In the genomic region with DNA sequence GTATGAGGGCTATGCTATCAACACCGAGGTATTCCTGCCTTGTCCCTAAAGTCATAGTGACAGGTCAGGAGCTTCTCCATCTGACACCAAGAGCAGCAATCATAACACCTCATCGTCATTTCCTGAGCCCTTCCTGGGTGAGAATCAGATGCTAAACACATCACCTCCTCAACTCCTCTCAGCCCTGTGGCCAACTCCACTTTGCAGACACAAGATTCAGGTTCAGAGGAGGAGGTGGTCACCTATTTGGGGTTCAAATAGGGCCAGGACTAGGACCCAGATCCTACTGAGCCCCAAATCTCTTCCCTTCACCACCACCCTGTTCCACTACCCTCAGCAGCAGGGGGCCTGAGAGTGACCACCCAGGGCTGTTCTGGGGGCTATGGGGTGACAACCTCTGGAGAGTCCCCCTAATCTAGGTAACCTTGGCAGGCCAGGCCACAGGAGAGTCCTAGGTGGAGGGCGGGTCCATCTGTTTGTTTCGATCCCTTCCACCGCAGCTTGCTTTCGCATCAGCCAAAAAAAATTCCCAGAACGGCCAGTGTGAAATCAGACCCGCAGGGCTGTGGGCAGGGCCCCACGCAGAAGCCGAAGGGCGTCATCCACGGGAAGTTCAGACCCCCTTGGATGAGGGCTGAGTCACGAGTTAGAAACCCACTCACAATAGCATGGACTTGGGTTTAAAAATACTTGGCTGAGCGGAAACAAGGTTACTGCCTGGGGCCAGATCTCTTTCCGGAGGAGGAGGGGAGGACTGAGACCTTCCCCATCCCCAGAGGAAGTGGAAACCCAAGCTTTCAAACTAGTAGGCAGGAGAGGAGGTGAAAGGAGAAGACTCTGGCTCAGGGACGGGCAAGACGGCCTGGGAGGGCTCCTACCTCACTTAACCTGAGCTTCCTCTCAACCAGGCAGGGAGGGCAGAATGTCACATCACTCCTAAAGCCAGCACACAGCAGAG, we compare ENCODE assay signal across 1 cellular context.
TF ChIP-seq lines count a peak whose summit lies in the region.

No MANE protein-coding gene starts in this region.

TF ChIP-seq in GM12878, 131 proteins besides CTCF, POLR2A, EP300 and RAD21 (continued from another document):
- TF ChIP-seq, protein P1, sequence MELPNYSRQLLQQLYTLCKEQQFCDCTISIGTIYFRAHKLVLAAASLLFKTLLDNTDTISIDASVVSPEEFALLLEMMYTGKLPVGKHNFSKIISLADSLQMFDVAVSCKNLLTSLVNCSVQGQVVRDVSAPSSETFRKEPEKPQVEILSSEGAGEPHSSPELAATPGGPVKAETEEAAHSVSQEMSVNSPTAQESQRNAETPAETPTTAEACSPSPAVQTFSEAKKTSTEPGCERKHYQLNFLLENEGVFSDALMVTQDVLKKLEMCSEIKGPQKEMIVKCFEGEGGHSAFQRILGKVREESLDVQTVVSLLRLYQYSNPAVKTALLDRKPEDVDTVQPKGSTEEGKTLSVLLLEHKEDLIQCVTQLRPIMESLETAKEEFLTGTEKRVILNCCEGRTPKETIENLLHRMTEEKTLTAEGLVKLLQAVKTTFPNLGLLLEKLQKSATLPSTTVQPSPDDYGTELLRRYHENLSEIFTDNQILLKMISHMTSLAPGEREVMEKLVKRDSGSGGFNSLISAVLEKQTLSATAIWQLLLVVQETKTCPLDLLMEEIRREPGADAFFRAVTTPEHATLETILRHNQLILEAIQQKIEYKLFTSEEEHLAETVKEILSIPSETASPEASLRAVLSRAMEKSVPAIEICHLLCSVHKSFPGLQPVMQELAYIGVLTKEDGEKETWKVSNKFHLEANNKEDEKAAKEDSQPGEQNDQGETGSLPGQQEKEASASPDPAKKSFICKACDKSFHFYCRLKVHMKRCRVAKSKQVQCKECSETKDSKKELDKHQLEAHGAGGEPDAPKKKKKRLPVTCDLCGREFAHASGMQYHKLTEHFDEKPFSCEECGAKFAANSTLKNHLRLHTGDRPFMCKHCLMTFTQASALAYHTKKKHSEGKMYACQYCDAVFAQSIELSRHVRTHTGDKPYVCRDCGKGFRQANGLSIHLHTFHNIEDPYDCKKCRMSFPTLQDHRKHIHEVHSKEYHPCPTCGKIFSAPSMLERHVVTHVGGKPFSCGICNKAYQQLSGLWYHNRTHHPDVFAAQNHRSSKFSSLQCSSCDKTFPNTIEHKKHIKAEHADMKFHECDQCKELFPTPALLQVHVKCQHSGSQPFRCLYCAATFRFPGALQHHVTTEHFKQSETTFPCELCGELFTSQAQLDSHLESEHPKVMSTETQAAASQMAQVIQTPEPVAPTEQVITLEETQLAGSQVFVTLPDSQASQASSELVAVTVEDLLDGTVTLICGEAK (IDR thresholded peaks at IDR 0.05; ENCODE audit: borderline replicate concordance) = peak; percentile 58; the same call in 1 of the 2 replicates
- peak; percentile 39 for TF ChIP-seq DPF2 (IDR thresholded peaks at IDR 0.05)
- peak; percentile 76 for TF ChIP-seq SP1 (IDR thresholded peaks at IDR 0.05; ENCODE audit: low read depth, low read length)
- peak; percentile 52; the same call in 1 of the 2 replicates for TF ChIP-seq IRF4 (IDR thresholded peaks at IDR 0.05; ENCODE audit: low read depth, low read length)
- TF ChIP-seq TARDBP (IDR thresholded peaks at IDR 0.05; ENCODE audit: borderline replicate concordance) = 0 out of 2 replicates have a peak, but pooled peaks have one; percentile 21
- TF ChIP-seq POU2F2 (IDR thresholded peaks at IDR 0.05; ENCODE audit: borderline replicate concordance, low read depth, low read length) = peak; percentile 14; the same call in 1 of the 3 replicates
- peak; percentile 41; the same call in 1 of the 2 replicates for TF ChIP-seq CREM (IDR thresholded peaks at IDR 0.05; ENCODE audit: low read depth)
- 0 out of 2 replicates have a peak, but pooled peaks have one; percentile 6 for TF ChIP-seq YY1 (IDR thresholded peaks at IDR 0.05; ENCODE audit: low read depth, low read length)
- TF ChIP-seq BHLHE40 (IDR thresholded peaks at IDR 0.05; ENCODE audit: borderline replicate concordance in 1 of 2, low read depth in 2 of 2, low read length in 1 of 2) = peak; percentile 62 to 81; a peak in 3 of 4 replicates
- TF ChIP-seq ZNF24 (IDR thresholded peaks at IDR 0.05) = no peak
- peak; percentile 88 for TF ChIP-seq NR2F1 (conservative IDR thresholded peaks at IDR 0.05)
- peak; percentile 85 for TF ChIP-seq GATAD2B (conservative IDR thresholded peaks at IDR 0.05; ENCODE audit: low read depth)
- no peak for TF ChIP-seq SMAD1 (IDR thresholded peaks at IDR 0.05; ENCODE audit: low read depth, partially characterized antibody)
- no peak for TF ChIP-seq EZH2 (IDR thresholded peaks at IDR 0.05; ENCODE audit: borderline replicate concordance, control insufficient read depth, low read depth, low read length)
- peak; percentile 70; the same call in 1 of the 2 replicates for TF ChIP-seq ASH2L (IDR thresholded peaks at IDR 0.05; ENCODE audit: borderline replicate concordance, low read depth)
- TF ChIP-seq, protein P2, sequence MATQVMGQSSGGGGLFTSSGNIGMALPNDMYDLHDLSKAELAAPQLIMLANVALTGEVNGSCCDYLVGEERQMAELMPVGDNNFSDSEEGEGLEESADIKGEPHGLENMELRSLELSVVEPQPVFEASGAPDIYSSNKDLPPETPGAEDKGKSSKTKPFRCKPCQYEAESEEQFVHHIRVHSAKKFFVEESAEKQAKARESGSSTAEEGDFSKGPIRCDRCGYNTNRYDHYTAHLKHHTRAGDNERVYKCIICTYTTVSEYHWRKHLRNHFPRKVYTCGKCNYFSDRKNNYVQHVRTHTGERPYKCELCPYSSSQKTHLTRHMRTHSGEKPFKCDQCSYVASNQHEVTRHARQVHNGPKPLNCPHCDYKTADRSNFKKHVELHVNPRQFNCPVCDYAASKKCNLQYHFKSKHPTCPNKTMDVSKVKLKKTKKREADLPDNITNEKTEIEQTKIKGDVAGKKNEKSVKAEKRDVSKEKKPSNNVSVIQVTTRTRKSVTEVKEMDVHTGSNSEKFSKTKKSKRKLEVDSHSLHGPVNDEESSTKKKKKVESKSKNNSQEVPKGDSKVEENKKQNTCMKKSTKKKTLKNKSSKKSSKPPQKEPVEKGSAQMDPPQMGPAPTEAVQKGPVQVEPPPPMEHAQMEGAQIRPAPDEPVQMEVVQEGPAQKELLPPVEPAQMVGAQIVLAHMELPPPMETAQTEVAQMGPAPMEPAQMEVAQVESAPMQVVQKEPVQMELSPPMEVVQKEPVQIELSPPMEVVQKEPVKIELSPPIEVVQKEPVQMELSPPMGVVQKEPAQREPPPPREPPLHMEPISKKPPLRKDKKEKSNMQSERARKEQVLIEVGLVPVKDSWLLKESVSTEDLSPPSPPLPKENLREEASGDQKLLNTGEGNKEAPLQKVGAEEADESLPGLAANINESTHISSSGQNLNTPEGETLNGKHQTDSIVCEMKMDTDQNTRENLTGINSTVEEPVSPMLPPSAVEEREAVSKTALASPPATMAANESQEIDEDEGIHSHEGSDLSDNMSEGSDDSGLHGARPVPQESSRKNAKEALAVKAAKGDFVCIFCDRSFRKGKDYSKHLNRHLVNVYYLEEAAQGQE (IDR thresholded peaks at IDR 0.05; ENCODE audit: low read depth, low read length) = 0 out of 2 replicates have a peak, but pooled peaks have one; percentile 13
- no peak for TF ChIP-seq KLF5 (IDR thresholded peaks at IDR 0.05; ENCODE audit: partially characterized antibody)
- TF ChIP-seq ZNF274 (IDR thresholded peaks at IDR 0.05; ENCODE audit: insufficient read depth, insufficient read length) = no peak
- TF ChIP-seq EED (IDR thresholded peaks at IDR 0.05; ENCODE audit: low read depth) = peak; percentile 97
- TF ChIP-seq, protein P3, sequence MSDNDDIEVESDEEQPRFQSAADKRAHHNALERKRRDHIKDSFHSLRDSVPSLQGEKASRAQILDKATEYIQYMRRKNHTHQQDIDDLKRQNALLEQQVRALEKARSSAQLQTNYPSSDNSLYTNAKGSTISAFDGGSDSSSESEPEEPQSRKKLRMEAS (IDR thresholded peaks at IDR 0.05; ENCODE audit: low read depth, low read length) = peak; percentile 48; the same call in 1 of the 2 replicates
- TF ChIP-seq BACH1 (IDR thresholded peaks at IDR 0.05; ENCODE audit: borderline replicate concordance) = peak; percentile 26; the same call in 1 of the 2 replicates
- TF ChIP-seq, protein P4, sequence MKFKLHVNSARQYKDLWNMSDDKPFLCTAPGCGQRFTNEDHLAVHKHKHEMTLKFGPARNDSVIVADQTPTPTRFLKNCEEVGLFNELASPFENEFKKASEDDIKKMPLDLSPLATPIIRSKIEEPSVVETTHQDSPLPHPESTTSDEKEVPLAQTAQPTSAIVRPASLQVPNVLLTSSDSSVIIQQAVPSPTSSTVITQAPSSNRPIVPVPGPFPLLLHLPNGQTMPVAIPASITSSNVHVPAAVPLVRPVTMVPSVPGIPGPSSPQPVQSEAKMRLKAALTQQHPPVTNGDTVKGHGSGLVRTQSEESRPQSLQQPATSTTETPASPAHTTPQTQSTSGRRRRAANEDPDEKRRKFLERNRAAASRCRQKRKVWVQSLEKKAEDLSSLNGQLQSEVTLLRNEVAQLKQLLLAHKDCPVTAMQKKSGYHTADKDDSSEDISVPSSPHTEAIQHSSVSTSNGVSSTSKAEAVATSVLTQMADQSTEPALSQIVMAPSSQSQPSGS (IDR thresholded peaks at IDR 0.05; ENCODE audit: low read length) = no peak
- TF ChIP-seq SMARCA5 (IDR thresholded peaks at IDR 0.05) = peak; percentile 73
- TF ChIP-seq, protein P5, sequence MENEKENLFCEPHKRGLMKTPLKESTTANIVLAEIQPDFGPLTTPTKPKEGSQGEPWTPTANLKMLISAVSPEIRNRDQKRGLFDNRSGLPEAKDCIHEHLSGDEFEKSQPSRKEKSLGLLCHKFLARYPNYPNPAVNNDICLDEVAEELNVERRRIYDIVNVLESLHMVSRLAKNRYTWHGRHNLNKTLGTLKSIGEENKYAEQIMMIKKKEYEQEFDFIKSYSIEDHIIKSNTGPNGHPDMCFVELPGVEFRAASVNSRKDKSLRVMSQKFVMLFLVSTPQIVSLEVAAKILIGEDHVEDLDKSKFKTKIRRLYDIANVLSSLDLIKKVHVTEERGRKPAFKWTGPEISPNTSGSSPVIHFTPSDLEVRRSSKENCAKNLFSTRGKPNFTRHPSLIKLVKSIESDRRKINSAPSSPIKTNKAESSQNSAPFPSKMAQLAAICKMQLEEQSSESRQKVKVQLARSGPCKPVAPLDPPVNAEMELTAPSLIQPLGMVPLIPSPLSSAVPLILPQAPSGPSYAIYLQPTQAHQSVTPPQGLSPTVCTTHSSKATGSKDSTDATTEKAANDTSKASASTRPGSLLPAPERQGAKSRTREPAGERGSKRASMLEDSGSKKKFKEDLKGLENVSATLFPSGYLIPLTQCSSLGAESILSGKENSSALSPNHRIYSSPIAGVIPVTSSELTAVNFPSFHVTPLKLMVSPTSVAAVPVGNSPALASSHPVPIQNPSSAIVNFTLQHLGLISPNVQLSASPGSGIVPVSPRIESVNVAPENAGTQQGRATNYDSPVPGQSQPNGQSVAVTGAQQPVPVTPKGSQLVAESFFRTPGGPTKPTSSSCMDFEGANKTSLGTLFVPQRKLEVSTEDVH (IDR thresholded peaks at IDR 0.05; ENCODE audit: low read depth, partially characterized antibody) = peak; percentile 24
- peak; percentile 73; the same call in 1 of the 2 replicates for TF ChIP-seq CHD2 (IDR thresholded peaks at IDR 0.05; ENCODE audit: borderline replicate concordance, low read depth, low read length)
- peak; percentile 84 for TF ChIP-seq SPI1 (IDR thresholded peaks at IDR 0.05; ENCODE audit: borderline replicate concordance, insufficient read depth, low read depth, low read length)
- peak; percentile 74; the same call in 1 of the 2 replicates for TF ChIP-seq POLR2AphosphoS5 (IDR thresholded peaks at IDR 0.05; ENCODE audit: low read length)
- TF ChIP-seq MYB (IDR thresholded peaks at IDR 0.05; ENCODE audit: borderline replicate concordance, low read depth, low read length) = no peak
- TF ChIP-seq, protein P6, sequence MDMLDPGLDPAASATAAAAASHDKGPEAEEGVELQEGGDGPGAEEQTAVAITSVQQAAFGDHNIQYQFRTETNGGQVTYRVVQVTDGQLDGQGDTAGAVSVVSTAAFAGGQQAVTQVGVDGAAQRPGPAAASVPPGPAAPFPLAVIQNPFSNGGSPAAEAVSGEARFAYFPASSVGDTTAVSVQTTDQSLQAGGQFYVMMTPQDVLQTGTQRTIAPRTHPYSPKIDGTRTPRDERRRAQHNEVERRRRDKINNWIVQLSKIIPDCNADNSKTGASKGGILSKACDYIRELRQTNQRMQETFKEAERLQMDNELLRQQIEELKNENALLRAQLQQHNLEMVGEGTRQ (IDR thresholded peaks at IDR 0.05; ENCODE audit: borderline replicate concordance, low read depth, low read length) = no peak
- TF ChIP-seq TBL1XR1 (IDR thresholded peaks at IDR 0.05; ENCODE audit: low read depth, low read length) = 0 out of 2 replicates have a peak, but pooled peaks have one; percentile 61
- TF ChIP-seq, protein P7, sequence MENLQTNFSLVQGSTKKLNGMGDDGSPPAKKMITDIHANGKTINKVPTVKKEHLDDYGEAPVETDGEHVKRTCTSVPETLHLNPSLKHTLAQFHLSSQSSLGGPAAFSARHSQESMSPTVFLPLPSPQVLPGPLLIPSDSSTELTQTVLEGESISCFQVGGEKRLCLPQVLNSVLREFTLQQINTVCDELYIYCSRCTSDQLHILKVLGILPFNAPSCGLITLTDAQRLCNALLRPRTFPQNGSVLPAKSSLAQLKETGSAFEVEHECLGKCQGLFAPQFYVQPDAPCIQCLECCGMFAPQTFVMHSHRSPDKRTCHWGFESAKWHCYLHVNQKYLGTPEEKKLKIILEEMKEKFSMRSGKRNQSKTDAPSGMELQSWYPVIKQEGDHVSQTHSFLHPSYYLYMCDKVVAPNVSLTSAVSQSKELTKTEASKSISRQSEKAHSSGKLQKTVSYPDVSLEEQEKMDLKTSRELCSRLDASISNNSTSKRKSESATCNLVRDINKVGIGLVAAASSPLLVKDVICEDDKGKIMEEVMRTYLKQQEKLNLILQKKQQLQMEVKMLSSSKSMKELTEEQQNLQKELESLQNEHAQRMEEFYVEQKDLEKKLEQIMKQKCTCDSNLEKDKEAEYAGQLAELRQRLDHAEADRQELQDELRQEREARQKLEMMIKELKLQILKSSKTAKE (IDR thresholded peaks at IDR 0.05; ENCODE audit: low read depth, poor library complexity, severe bottlenecking) = peak; percentile 60
- TF ChIP-seq BCL11A (IDR thresholded peaks at IDR 0.05; ENCODE audit: low read depth, low read length) = peak; percentile 10; the same call in 1 of the 2 replicates
- TF ChIP-seq MXI1 (IDR thresholded peaks at IDR 0.05; ENCODE audit: low read depth, low read length) = 0 out of 2 replicates have a peak, but pooled peaks have one; percentile 14
- peak; percentile 94 for TF ChIP-seq IKZF1 (conservative IDR thresholded peaks at IDR 0.05)
- peak; percentile 40 for TF ChIP-seq MEF2B (IDR thresholded peaks at IDR 0.05; ENCODE audit: partially characterized antibody, poor library complexity, severe bottlenecking)
- TF ChIP-seq ZNF217 (IDR thresholded peaks at IDR 0.05) = peak; percentile 52; the same call in 1 of the 2 replicates
- no peak for TF ChIP-seq ZNF207 (IDR thresholded peaks at IDR 0.05; ENCODE audit: borderline replicate concordance)
- peak; percentile 70 for TF ChIP-seq MTA2 (IDR thresholded peaks at IDR 0.05; ENCODE audit: low read depth)
- TF ChIP-seq RUNX3 (IDR thresholded peaks at IDR 0.05; ENCODE audit: low read length) = no peak
